In the genomic region with DNA sequence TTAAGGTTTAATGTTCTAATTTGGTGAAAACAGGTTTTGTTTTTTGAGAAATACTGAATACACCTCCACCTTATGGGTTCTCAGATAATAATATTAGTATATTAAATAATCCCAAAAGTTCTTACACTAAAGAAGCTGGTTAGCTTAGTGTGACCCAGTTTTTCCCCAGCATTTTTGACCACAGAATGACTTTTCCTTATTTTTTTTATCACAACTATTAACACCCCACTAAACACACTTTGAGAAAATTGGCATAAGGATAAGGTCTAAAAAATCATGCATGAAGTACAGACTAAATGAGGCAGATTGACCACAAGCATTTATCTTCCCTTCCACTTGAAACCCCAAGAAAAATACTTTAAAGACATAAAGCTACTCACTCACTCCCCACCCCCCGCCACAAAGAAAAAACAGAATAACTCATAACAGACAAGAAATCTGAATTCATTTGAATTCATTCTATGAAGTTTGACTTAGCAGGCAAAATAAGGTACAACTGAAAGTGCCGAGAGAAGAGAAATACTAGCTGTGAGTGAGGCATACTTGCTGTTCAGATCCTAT, we compare ENCODE assay signal across 15 cellular contexts. TPM values are rescaled to one million over a fixed set of nuclear protein-coding genes. Genes with fewer than 3 reads are reported as not detected.
A peak's percentile ranks its signal among the peaks of the same experiment; 100 is the strongest.
DNase-seq lines count a peak whose midpoint lies in the region; ATAC-seq and TF ChIP-seq lines count a peak whose summit lies in the region.
"Had no signal": no experiment of that assay in that cellular context is flagged by ENCODE, and none has a peak within 500 bp of the region (broad histone marks: within the 10 kb centered on the region; RNA-seq: fewer than 3 reads in every experiment).

No MANE protein-coding gene starts in this region.

- in situ Hi-C loops in GM23248 (cut with MboI) = no loop called here

- TF ChIP-seq RAD21 in SK-N-SH (IDR thresholded peaks at IDR 0.05; ENCODE audit: low read length) = no peak

- ATAC-seq in foreskin keratinocyte = peak; percentile 3
- no peak for ATAC-seq in GM21576 (IDR thresholded peaks at IDR 0.05; ENCODE audit: unreplicated experiment)

- H3K4me2 ChIP-seq in GM23248 (ENCODE audit: unreplicated experiment) (peak overlapping the region; percentile 67), SK-N-SH (peak overlapping the region; percentile 20; the same call in 1 of the 2 replicates)

- H3K79me2 ChIP-seq in GM23248 (ENCODE audit: insufficient read depth) (no peaks in the 10 kb centered on the region), SK-N-SH (ENCODE audit: insufficient read depth) (no peaks in the 10 kb centered on the region)
- H3K79me2 ChIP-seq: parathyroid adenoma had no signal

- H3K4me1 ChIP-seq in ES-I3 (ENCODE audit: insufficient read depth, low read length) = peaks cover 21% of the 10 kb centered on the region; the same call in 1 of the 2 replicates
- H3K4me1 ChIP-seq in GM23248 (ENCODE audit: insufficient read depth) = peaks cover 28% of the 10 kb centered on the region
- peaks cover 0 to 8% of the 10 kb centered on the region in 2 experiments; a peak in 2 of 4 replicates for H3K4me1 ChIP-seq in SK-N-SH (ENCODE audit: control insufficient read depth in 1 of 2, insufficient read depth in 2 of 2, low read depth in 1 of 2, low read length in 1 of 2)
- peaks cover 4% of the 10 kb centered on the region for H3K4me1 ChIP-seq in foreskin keratinocyte
- H3K4me1 ChIP-seq: parathyroid adenoma had no signal

- no peak for TF ChIP-seq EP300 in SK-N-SH (IDR thresholded peaks at IDR 0.05; ENCODE audit: borderline replicate concordance in 1 of 2, low read depth in 1 of 2, low read length in 1 of 2)

- no peak overlapping the region for H3K27ac ChIP-seq in GM23248
- peak overlapping the region in 1 of 2 experiments; percentile 39; a peak in 2 of 4 replicates for H3K27ac ChIP-seq in SK-N-SH (ENCODE audit: low read depth in 2 of 2, low read length in 1 of 2)
- no peak overlapping the region for H3K27ac ChIP-seq in foreskin keratinocyte
- H3K27ac ChIP-seq: parathyroid adenoma, VCaP had no signal

- H3F3A ChIP-seq in GM23248 (ENCODE audit: insufficient read depth) = no peaks in the 10 kb centered on the region; the same call in 1 of the 2 replicates
- no peaks in the 10 kb centered on the region for H3F3A ChIP-seq in SK-N-SH (replicated peaks; ENCODE audit: insufficient read depth)

- TF ChIP-seq CTCF in SK-N-SH (IDR thresholded peaks at IDR 0.05) (no peak), foreskin keratinocyte (conservative IDR thresholded peaks at IDR 0.05) (no peak)

- no peak overlapping the region for H2AFZ ChIP-seq in GM23248
- peak overlapping the region; percentile 2; the same call in 1 of the 2 replicates for H2AFZ ChIP-seq in SK-N-SH (ENCODE audit: low read depth)
- H2AFZ ChIP-seq: parathyroid adenoma had no signal

- no peaks in the 10 kb centered on the region; the same call in none of the 2 replicates for H3K9me3 ChIP-seq in ES-I3 (ENCODE audit: control insufficient read depth, insufficient read depth, low read length)
- no peaks in the 10 kb centered on the region for H3K9me3 ChIP-seq in GM23248 (ENCODE audit: low read depth)
- no peaks in the 10 kb centered on the region for H3K9me3 ChIP-seq in SK-N-SH

- no peaks in the 10 kb centered on the region for H3K27me3 ChIP-seq in GM23248 (replicated peaks; ENCODE audit: insufficient read depth)
- H3K27me3 ChIP-seq in SK-N-SH (ENCODE audit: insufficient read depth) = no peaks in the 10 kb centered on the region
- no peaks in the 10 kb centered on the region for H3K27me3 ChIP-seq in foreskin keratinocyte

- CTCF ChIA-PET in SK-N-SH (lab: Yijun Ruan, JAX) = interaction anchor here (0.6 to 1.0 kb wide), 3 partner anchors 100 to 293 kb away, joined by 3 to 4 read pairs (median 4); no protein-coding TSS in a partner anchor

- WGBS in GM23248 (ENCODE audit: low coverage in 1 of 2, low lambda C conversion rate in 2 of 2, missing lambda C conversion rate in 2 of 2), 2 experiments = 89 to 94% methylated on average over 2 of the region's 2 CpGs
- WGBS in SK-N-SH (ENCODE audit: low lambda C conversion rate) = 81% methylated on average over 2 of the region's 2 CpGs

- POLR2A ChIA-PET in SK-N-SH (lab: Yijun Ruan, JAX) = no interaction called here

- no peak overlapping the region for H3K4me3 ChIP-seq in GM23248
- no peak overlapping the region for H3K4me3 ChIP-seq in SK-N-SH (ENCODE audit: low read depth in 2 of 2, low read length in 1 of 2)

- DNase-seq in GM23248 (no peak), SK-N-SH (no peak), foreskin keratinocyte (no peak), NCI-H1092 (lab: John Stamatoyannopoulos, UW) (no peak), NCI-H2107 (lab: John Stamatoyannopoulos, UW) (no peak)
- no peak for DNase-seq in stimulated activated CD4-positive, alpha-beta T cell treated with anti-CD3 and anti-CD28 coated beads, Interleukin-2, amount 100 ng/mL, for 48 hours
- DNase-seq: aorta; effector CD8-positive, alpha-beta T cell; immature natural killer cell; KBM-7; NCI-H2081 had no signal

- H3K9ac ChIP-seq in ES-I3 (ENCODE audit: low read depth, low read length) (peak overlapping the region; percentile 18; the same call in 1 of the 2 replicates), GM23248 (no peak overlapping the region), SK-N-SH (no peak overlapping the region)
- H3K9ac ChIP-seq: parathyroid adenoma had no signal

- H4K20me1 ChIP-seq in GM23248 (ENCODE audit: insufficient read depth) = no peaks in the 10 kb centered on the region
- H4K20me1 ChIP-seq in SK-N-SH (ENCODE audit: insufficient read depth) = no peaks in the 10 kb centered on the region

- 0 out of 2 replicates have a peak, but pooled peaks cover 5% of the 10 kb centered on the region for H3K9me2 ChIP-seq in GM23248 (ENCODE audit: insufficient read depth)
- no peaks in the 10 kb centered on the region for H3K9me2 ChIP-seq in SK-N-SH

- H3K36me3 ChIP-seq in ES-I3 (ENCODE audit: insufficient read depth, low read length) (no peaks in the 10 kb centered on the region), GM23248 (ENCODE audit: low read depth) (no peaks in the 10 kb centered on the region), SK-N-SH (replicated peaks in 1 of 2; ENCODE audit: control insufficient read depth in 1 of 2, insufficient read depth in 2 of 2, low read length in 1 of 2) (no peaks in the 10 kb centered on the region)

TF ChIP-seq in SK-N-SH, 30 proteins besides CTCF, POLR2A, EP300 and RAD21:
- no peak for TF ChIP-seq RFX5 (IDR thresholded peaks at IDR 0.05; ENCODE audit: low read length)
- TF ChIP-seq TCF12 (IDR thresholded peaks at IDR 0.05) = no peak
- no peak for TF ChIP-seq YY1 (IDR thresholded peaks at IDR 0.05; ENCODE audit: low read depth)
- no peak for TF ChIP-seq NFIC (IDR thresholded peaks at IDR 0.05; ENCODE audit: borderline replicate concordance)
- TF ChIP-seq PBX3 (IDR thresholded peaks at IDR 0.05) = no peak
- no peak for TF ChIP-seq SMC3 (IDR thresholded peaks at IDR 0.05; ENCODE audit: low read depth, low read length)
- no peak for TF ChIP-seq USF2 (IDR thresholded peaks at IDR 0.05; ENCODE audit: borderline replicate concordance, low read depth, low read length)

RNA-seq across cellular contexts. Expression of gene WNT16, which starts 49.7 kb away (rescaled TPM):
- total RNA-seq in GM23248 (2014; rRNA removed; shearing (Covaris generic)) = 0.22 TPM in 1 of 2 replicates, not detected in the other
- polyA plus RNA-seq in GM23248 (2016; fragmentation: Nextera tagmentation; extraction: Ambion mirVana) = 0.23 TPM in 2 replicates
- polyA plus RNA-seq in SK-N-SH (2012; rRNA removed) = 0.05 and 0.10 TPM in 2 replicates
- 0.05 and 0.08 TPM in 2 replicates for polyA plus RNA-seq in SK-N-SH (2012; cell fraction: cytosol; rRNA removed)
- polyA plus RNA-seq in SK-N-SH (2012; cell fraction: nucleus; rRNA removed) = 0.08 and 0.25 TPM in 2 replicates
- total RNA-seq in foreskin keratinocyte = not detected in 2 replicates
- not detected in 2 replicates for polyA plus RNA-seq in foreskin keratinocyte
- total RNA-seq: aorta had no signal
- polyA plus RNA-seq: aorta, immature natural killer cell had no signal
